Comparison of ENCODE assay signal across 8 cellular contexts in genomic region chr16:70250748-70251650, GRCh38. TPM values are rescaled to one million over a fixed set of nuclear protein-coding genes. Genes with fewer than 3 reads are reported as not detected.
A peak's percentile ranks its signal among the peaks of the same experiment; 100 is the strongest.
DNase-seq lines count a peak whose midpoint lies in the region; ATAC-seq and TF ChIP-seq lines count a peak whose summit lies in the region.

No MANE protein-coding gene starts in this region.

- peaks cover 23% of the 10 kb centered on the region for H3K4me1 Mint-ChIP-seq in activated T-cell treated with anti-CD3 and anti-CD28 coated beads, Interleukin-2, amount 50 U/mL, for 4 hours (ENCODE audit: low read depth)
- H3K4me1 Mint-ChIP-seq in neural progenitor cell, result peaks cover 8% of the 10 kb centered on the region

- peaks cover 45% of the 10 kb centered on the region for H4K20me1 ChIP-seq in neural progenitor cell (ENCODE audit: low read depth)

- ATAC-seq in activated T-cell treated with anti-CD3 and anti-CD28 coated beads, Interleukin-2, amount 50 U/mL, for 4 hours, result peak; percentile 55 to 64

- DNase-seq in NCI-H2196 (lab: John Stamatoyannopoulos, UW; ENCODE audit: unreplicated experiment) (peak; percentile 0), NCI-H2196 treated with DMSO at 0.1 percent for 48 hours (lab: John Stamatoyannopoulos, UW; ENCODE audit: unreplicated experiment) (no peak), HFF-Myc (ENCODE audit: extremely low read depth, low read depth) (no peak), MG63 (peak; percentile 42), fibroblast of pulmonary artery (ENCODE audit: low read depth) (peak; percentile 52), neural progenitor cell (ENCODE audit: low spot score) (peak; percentile 76), NCI-H526 treated with DMSO at 0.1 percent for 48 hours (lab: John Stamatoyannopoulos, UW) (no peak)
- DNase-seq in activated T-cell treated with anti-CD3 and anti-CD28 coated beads, Interleukin-2, amount 50 U/mL, for 4 hours, result no peak

- H3K9me3 Mint-ChIP-seq in activated T-cell treated with anti-CD3 and anti-CD28 coated beads, Interleukin-2, amount 50 U/mL, for 4 hours, result no peaks in the 10 kb centered on the region
- no peaks in the 10 kb centered on the region for H3K9me3 Mint-ChIP-seq in neural progenitor cell

- H3K4me1 ChIP-seq in neural progenitor cell, result peaks cover 6% of the 10 kb centered on the region

- H3K4me2 ChIP-seq in neural progenitor cell, result peak overlapping the region; percentile 93

- H2AFZ ChIP-seq in neural progenitor cell (replicated peaks), result no peak overlapping the region

- H3K27me3 Mint-ChIP-seq in activated T-cell treated with anti-CD3 and anti-CD28 coated beads, Interleukin-2, amount 50 U/mL, for 4 hours (ENCODE audit: low read depth), result no peaks in the 10 kb centered on the region
- H3K27me3 Mint-ChIP-seq in neural progenitor cell (ENCODE audit: insufficient read depth, low read depth), result peaks cover 2% of the 10 kb centered on the region

- H3K36me3 Mint-ChIP-seq in activated T-cell treated with anti-CD3 and anti-CD28 coated beads, Interleukin-2, amount 50 U/mL, for 4 hours (ENCODE audit: insufficient read depth), result peaks cover 22% of the 10 kb centered on the region
- peaks cover 13% of the 10 kb centered on the region for H3K36me3 Mint-ChIP-seq in neural progenitor cell

- no peak for TF ChIP-seq CTCF in HFF-Myc (IDR thresholded peaks at IDR 0.05; ENCODE audit: low read depth, low read length, missing control alignments)
- no peak for TF ChIP-seq CTCF in fibroblast of pulmonary artery (IDR thresholded peaks at IDR 0.05; ENCODE audit: low read length, missing control alignments)
- TF ChIP-seq CTCF in neural progenitor cell (IDR thresholded peaks at IDR 0.05), result no peak

- H3K36me3 ChIP-seq in MG63, result peaks cover 32% of the 10 kb centered on the region
- no peaks in the 10 kb centered on the region for H3K36me3 ChIP-seq in neural progenitor cell

- H3K9me3 ChIP-seq in MG63 (no peaks in the 10 kb centered on the region), neural progenitor cell (ENCODE audit: low read depth) (no peaks in the 10 kb centered on the region)

- no peaks in the 10 kb centered on the region for H3K27me3 ChIP-seq in MG63
- H3K27me3 ChIP-seq in neural progenitor cell, result no peaks in the 10 kb centered on the region

- peaks cover 56% of the 10 kb centered on the region for H3F3A ChIP-seq in neural progenitor cell (ENCODE audit: low read depth)

- H3K9ac ChIP-seq in neural progenitor cell, result peak overlapping the region; percentile 55

- H3K27ac ChIP-seq in neural progenitor cell, result peak overlapping the region; percentile 27

- peak overlapping the region; percentile 86 for H3K4me3 Mint-ChIP-seq in activated T-cell treated with anti-CD3 and anti-CD28 coated beads, Interleukin-2, amount 50 U/mL, for 4 hours
- peak overlapping the region; percentile 88 for H3K4me3 Mint-ChIP-seq in neural progenitor cell

- no peak overlapping the region for H3K27ac Mint-ChIP-seq in neural progenitor cell

- peaks cover 37% of the 10 kb centered on the region for H3K79me2 ChIP-seq in neural progenitor cell (ENCODE audit: low read depth)

- H3K4me3 ChIP-seq in HFF-Myc (replicated peaks; ENCODE audit: low read depth, low read length), result peak overlapping the region; percentile 67
- peak overlapping the region; percentile 53 for H3K4me3 ChIP-seq in MG63
- H3K4me3 ChIP-seq in fibroblast of pulmonary artery (replicated peaks; ENCODE audit: low read depth, low read length), result peak overlapping the region; percentile 54
- peak overlapping the region; percentile 80 for H3K4me3 ChIP-seq in neural progenitor cell

RNA-seq across cellular contexts. Expression of gene EXOSC6, which starts 0.7 kb away (rescaled TPM):
- total RNA-seq in MG63 (2014; rRNA removed; shearing (Covaris generic); ENCODE audit: low replicate concordance), result 12.2 and 14.3 TPM in 2 replicates
- total RNA-seq in activated T-cell treated with anti-CD3 and anti-CD28 coated beads, Interleukin-2, amount 50 U/mL, for 4 hours, result 10 to 100 TPM; 50.9 to 52.4 (median 52.2) TPM
- total RNA-seq in neural progenitor cell (ENCODE audit: low replicate concordance), result 26.7 and 27.1 TPM in 2 replicates

RNA-seq across cellular contexts. Expression of gene AARS1, which starts 38.3 kb away (rescaled TPM):
- total RNA-seq in MG63 (2014; rRNA removed; shearing (Covaris generic); ENCODE audit: low replicate concordance), result 125 and 174 TPM in 2 replicates
- 100 to 1,000 TPM; 130 to 168 (median 139) TPM for total RNA-seq in activated T-cell treated with anti-CD3 and anti-CD28 coated beads, Interleukin-2, amount 50 U/mL, for 4 hours
- total RNA-seq in neural progenitor cell (ENCODE audit: low replicate concordance), result 53.7 and 60.8 TPM in 2 replicates

RNA-seq across cellular contexts. Expression of gene DDX19B, which starts 48.0 kb away (rescaled TPM):
- total RNA-seq in MG63 (2014; rRNA removed; shearing (Covaris generic); ENCODE audit: low replicate concordance), result 7.9 and 27.3 TPM in 2 replicates
- total RNA-seq in activated T-cell treated with anti-CD3 and anti-CD28 coated beads, Interleukin-2, amount 50 U/mL, for 4 hours, result 10 to 100 TPM; 19.7 to 24.4 (median 21.8) TPM
- total RNA-seq in neural progenitor cell (ENCODE audit: low replicate concordance), result 41.0 and 49.7 TPM in 2 replicates

Comparison
In these comparisons a context has a peak if more than half of its experiments do, and no peak if none do; other contexts are left out.
1. DNase-seq: peak in NCI-H2196 (single experiment), MG63 (single experiment), fibroblast of pulmonary artery (single experiment) and neural progenitor cell (single experiment); none in NCI-H2196 treated with DMSO at 0.1 percent for 48 hours (single experiment), HFF-Myc (single experiment), activated T-cell treated with anti-CD3 and anti-CD28 coated beads, Interleukin-2, amount 50 U/mL, for 4 hours (single experiment) and NCI-H526 treated with DMSO at 0.1 percent for 48 hours (single experiment).
2. Peak in every context shown above with its lines, with median percentiles within 50 percentile points of each other: H3K4me3 ChIP-seq.